ENCODE assay signal across 8 cellular contexts in genomic region chr3:24496529-24497482, GRCh38. TPM values are rescaled to one million over a fixed set of nuclear protein-coding genes. Genes with fewer than 3 reads are reported as not detected.
DNase-seq lines count a peak whose midpoint lies in the region; ATAC-seq, FAIRE-seq and TF ChIP-seq lines count a peak whose summit lies in the region.

No MANE protein-coding gene starts in this region.

- in situ Hi-C loops in GM13976 (cut with MboI; ENCODE audit: low sequenced_read_pairs, unreplicated experiment) = loop anchor here (25.0 kb wide), 1 partner anchor 510 kb away; no protein-coding TSS in a partner anchor

- intact Hi-C loops in posterior cingulate gyrus (cut with DNase I) = loop anchor here (10.0 kb wide), 3 partner anchors 132 to 242 kb away; no protein-coding TSS in a partner anchor
- intact Hi-C loops in activated CD4-positive, alpha-beta T cell treated with anti-CD3 and anti-CD28 coated beads, Interleukin-2, amount 10 ng/mL, durations not matched to agents 24 days and 14 days (cut with micrococcal nuclease) = loop anchor here (10.0 kb wide), 1 partner anchor 188 kb away; no protein-coding TSS in a partner anchor

- H3K9me3 Mint-ChIP-seq in activated CD4-positive, alpha-beta T cell treated with anti-CD3 and anti-CD28 coated beads, Interleukin-2, amount 10 ng/mL, durations not matched to agents 24 days and 14 days = no peaks in the 10 kb centered on the region

- no peak for TF ChIP-seq POLR2A in GM18505 (IDR thresholded peaks at IDR 0.05; ENCODE audit: borderline replicate concordance, extremely low read depth, insufficient read depth, insufficient read length)

- peaks cover 2% of the 10 kb centered on the region for H3K36me3 Mint-ChIP-seq in activated CD4-positive, alpha-beta T cell treated with anti-CD3 and anti-CD28 coated beads, Interleukin-2, amount 10 ng/mL, durations not matched to agents 24 days and 14 days (ENCODE audit: low read depth)

- no peak for TF ChIP-seq CTCF in GM13976 (IDR thresholded peaks at IDR 0.05; ENCODE audit: borderline replicate concordance, control extremely low read depth, extremely low read depth, insufficient read depth, missing control alignments)

- no peaks in the 10 kb centered on the region for H3K4me1 Mint-ChIP-seq in activated CD4-positive, alpha-beta T cell treated with anti-CD3 and anti-CD28 coated beads, Interleukin-2, amount 10 ng/mL, durations not matched to agents 24 days and 14 days

- peaks cover 41% of the 10 kb centered on the region for H3K27me3 Mint-ChIP-seq in activated CD4-positive, alpha-beta T cell treated with anti-CD3 and anti-CD28 coated beads, Interleukin-2, amount 10 ng/mL, durations not matched to agents 24 days and 14 days

- DNase-seq in GM19239 (ENCODE audit: insufficient read length, low spot score) (peak; percentile 24), RCC 7860 (ENCODE audit: low spot score) (peak; percentile 49), germinal center (ENCODE audit: low spot score) (peak; percentile 54), posterior cingulate gyrus (peak; percentile 43 to 92 (median 65)), GM13976 (ENCODE audit: low spot score) (no peak), NCI-H187 treated with DMSO at 0.1 percent for 48 hours (lab: John Stamatoyannopoulos, UW) (no peak)
- DNase-seq in activated CD4-positive, alpha-beta T cell treated with anti-CD3 and anti-CD28 coated beads, Interleukin-2, amount 10 ng/mL, durations not matched to agents 24 days and 14 days = no peak

- FAIRE-seq in GM19239 (lab: Jason Lieb, UNC) (no peak), RCC 7860 (lab: Jason Lieb, UNC) (peak; percentile 11)

- H3K4me3 Mint-ChIP-seq in activated CD4-positive, alpha-beta T cell treated with anti-CD3 and anti-CD28 coated beads, Interleukin-2, amount 10 ng/mL, durations not matched to agents 24 days and 14 days = no peak overlapping the region

- no peak for ATAC-seq in GM18505 (IDR thresholded peaks at IDR 0.05; ENCODE audit: unreplicated experiment)

- H3K27ac Mint-ChIP-seq in activated CD4-positive, alpha-beta T cell treated with anti-CD3 and anti-CD28 coated beads, Interleukin-2, amount 10 ng/mL, durations not matched to agents 24 days and 14 days = no peak overlapping the region

RNA-seq across cellular contexts. Expression of gene THRB, which starts 2.2 kb away (rescaled TPM):
- not detected in 2 replicates for total RNA-seq in activated CD4-positive, alpha-beta T cell treated with anti-CD3 and anti-CD28 coated beads, Interleukin-2, amount 10 ng/mL, durations not matched to agents 24 days and 14 days

Comparison
In these comparisons a context has a peak if more than half of its experiments do, and no peak if none do; other contexts are left out.
1. DNase-seq: peak in GM19239 (single experiment), RCC 7860 (single experiment), germinal center (single experiment) and posterior cingulate gyrus (10 of 10); none in GM13976 (single experiment), activated CD4-positive, alpha-beta T cell treated with anti-CD3 and anti-CD28 coated beads, Interleukin-2, amount 10 ng/mL, durations not matched to agents 24 days and 14 days (single experiment) and NCI-H187 treated with DMSO at 0.1 percent for 48 hours (single experiment).